ENCODE assay signal across 8 cellular contexts in genomic region chr17:8125947-8126305, GRCh38. TPM values are rescaled to one million over a fixed set of nuclear protein-coding genes. Genes with fewer than 3 reads are reported as not detected.
DNase-seq lines count a peak whose midpoint lies in the region; ATAC-seq and TF ChIP-seq lines count a peak whose summit lies in the region.

No MANE protein-coding gene starts in this region.

- H3K4me1 ChIP-seq in muscle layer of duodenum (ENCODE audit: control insufficient read depth in 1 of 2, insufficient read depth in 2 of 2, low read length in 2 of 2), result peaks cover 13 to 59% of the 10 kb centered on the region in 2 donors

- peak overlapping the region in 56 of 59 donors; percentile 9 to 87 (median 74) for H3K27ac ChIP-seq in dorsolateral prefrontal cortex
- H3K27ac ChIP-seq in muscle layer of duodenum (ENCODE audit: low read length), result no peak overlapping the region

- no peaks in the 10 kb centered on the region for H3K36me3 ChIP-seq in muscle layer of duodenum (ENCODE audit: control insufficient read depth in 1 of 2, insufficient read depth in 2 of 2, low read length in 2 of 2)

- ATAC-seq in activated CD4-positive, CD25-positive, alpha-beta regulatory T cell treated with anti-CD3 and anti-CD28 coated beads, Interleukin-2, amount 50 U/mL, for 24 hours, result peak; percentile 2 to 13
- no peak for ATAC-seq in HG03432 (IDR thresholded peaks at IDR 0.05; ENCODE audit: unreplicated experiment)
- ATAC-seq in GM21576 (IDR thresholded peaks at IDR 0.05; ENCODE audit: unreplicated experiment), result no peak

- H3K9me3 ChIP-seq in muscle layer of duodenum (ENCODE audit: control insufficient read depth in 1 of 2, low read length in 2 of 2), result no peaks in the 10 kb centered on the region

- peak overlapping the region; percentile 56 to 90 (median 75) for H3K4me3 ChIP-seq in dorsolateral prefrontal cortex
- H3K4me3 ChIP-seq in muscle layer of duodenum (ENCODE audit: low read depth in 1 of 2, low read length in 2 of 2), result peak overlapping the region; percentile 72 to 81

- intact Hi-C loops in dorsolateral prefrontal cortex (cut with DNase I), result loop anchor here (2.0 to 10.0 kb wide), 3 partner anchors 13 to 169 kb away; partner anchors contain the start of gene SLC25A35 (in 1 of the 2)

- H3K27me3 ChIP-seq in dorsolateral prefrontal cortex (no peaks in the 10 kb centered on the region), muscle layer of duodenum (ENCODE audit: low read depth, low read length) (peaks cover 31% of the 10 kb centered on the region)

- no peak for DNase-seq in activated CD4-positive, CD25-positive, alpha-beta regulatory T cell (lab: John Stamatoyannopoulos, UW)
- DNase-seq in OCI-M1 (lab: John Stamatoyannopoulos, UW), result peak; percentile 73
- DNase-seq in dorsolateral prefrontal cortex, result no peak
- DNase-seq in NCI-H187 (lab: John Stamatoyannopoulos, UW), result no peak

- peak in 2 of 56 donors; percentile 0 to 3 for TF ChIP-seq CTCF in dorsolateral prefrontal cortex (IDR thresholded peaks at IDR 0.05 in 54 of 56, conservative IDR thresholded peaks at IDR 0.05 in 2 of 56; ENCODE audit: low read depth in 1 of 56, partially characterized antibody in 56 of 56)

RNA-seq across cellular contexts. Expression of gene HES7, which starts 2.0 kb away (rescaled TPM):
- 1 to 10 TPM in 88 of 120 experiments, under 1 TPM in 29, not detected in 3; 0.28 to 5.9 (median 1.7) TPM for total RNA-seq in dorsolateral prefrontal cortex

RNA-seq across cellular contexts. Expression of gene ALOXE3, which starts 7.6 kb away (rescaled TPM):
- 1 to 10 TPM in 110 of 120 experiments, under 1 TPM in 10; 0.39 to 6.5 (median 2.0) TPM for total RNA-seq in dorsolateral prefrontal cortex

RNA-seq across cellular contexts. Expression of gene PER1, which starts 26.3 kb away (rescaled TPM):
- 100 to 1,000 TPM in 74 of 120 experiments, 10 to 100 TPM in 46; 46.9 to 218 (median 112) TPM for total RNA-seq in dorsolateral prefrontal cortex

RNA-seq across cellular contexts. Expression of gene VAMP2, which starts 36.8 kb away (rescaled TPM):
- 100 to 1,000 TPM; 264 to 763 (median 490) TPM for total RNA-seq in dorsolateral prefrontal cortex

RNA-seq across cellular contexts. Expression of gene ALOX12B, which starts 38.4 kb away (rescaled TPM):
- total RNA-seq in dorsolateral prefrontal cortex, result 1 to 10 TPM in 108 of 120 experiments, under 1 TPM in 5, not detected in 7; 0.56 to 8.3 (median 3.2) TPM

Comparison
In these comparisons a context has a peak if more than half of its experiments do, and no peak if none do; other contexts are left out.
1. ATAC-seq: peak in activated CD4-positive, CD25-positive, alpha-beta regulatory T cell treated with anti-CD3 and anti-CD28 coated beads, Interleukin-2, amount 50 U/mL, for 24 hours (2 of 2); none in HG03432 (single experiment) and GM21576 (single experiment).